Comparison of ENCODE assay signal across 26 cellular contexts in genomic region chr9:125466356-125466855, GRCh38.
DNase-seq lines count a peak whose midpoint lies in the region; ATAC-seq and TF ChIP-seq lines count a peak whose summit lies in the region.
"Had no signal": no experiment of that assay in that cellular context is flagged by ENCODE, and none has a peak within 500 bp of the region (broad histone marks: within the 10 kb centered on the region; RNA-seq: fewer than 3 reads in every experiment).

No MANE protein-coding gene starts in this region.

- peaks cover 20% of the 10 kb centered on the region for H3F3A ChIP-seq in smooth muscle cell (ENCODE audit: low read depth)

- peak overlapping the region; percentile 1 for H3K27ac ChIP-seq in endodermal cell (ENCODE audit: low read depth, low read length)
- H3K27ac ChIP-seq in muscle layer of colon (ENCODE audit: low read depth, low read length) = peak overlapping the region; percentile 7
- no peak overlapping the region for H3K27ac ChIP-seq in smooth muscle cell (ENCODE audit: low read depth)
- H3K27ac ChIP-seq: GM23248 had no signal

- H2AFZ ChIP-seq in smooth muscle cell (ENCODE audit: low read depth) = no peak overlapping the region
- H2AFZ ChIP-seq: GM23248 had no signal

- H3K4me1 Mint-ChIP-seq in endodermal cell = peaks cover 30% of the 10 kb centered on the region
- H3K4me1 Mint-ChIP-seq: CD14-positive monocyte; CD8-positive, alpha-beta memory T cell had no signal

- TF ChIP-seq CTCF in endodermal cell (conservative IDR thresholded peaks at IDR 0.05) (no peak), smooth muscle cell (IDR thresholded peaks at IDR 0.05; ENCODE audit: borderline replicate concordance, insufficient read depth, poor library complexity, severe bottlenecking) (no peak)

- peaks cover 15% of the 10 kb centered on the region for H4K20me1 ChIP-seq in smooth muscle cell (ENCODE audit: low read depth)

- no peaks in the 10 kb centered on the region for H3K9me3 ChIP-seq in endodermal cell (ENCODE audit: control insufficient read depth, low read length)
- no peaks in the 10 kb centered on the region for H3K9me3 ChIP-seq in muscle layer of colon (ENCODE audit: low read length)
- no peaks in the 10 kb centered on the region for H3K9me3 ChIP-seq in smooth muscle cell (replicated peaks; ENCODE audit: low read depth)
- H3K9me3 ChIP-seq: BE2C, MG63 had no signal

- no peak overlapping the region for H3K4me3 ChIP-seq in endodermal cell (ENCODE audit: low read length)
- H3K4me3 ChIP-seq in muscle layer of colon (ENCODE audit: low read depth in 1 of 2, low read length in 2 of 2) = no peak overlapping the region
- H3K4me3 ChIP-seq in smooth muscle cell = no peak overlapping the region
- H3K4me3 ChIP-seq: GM23248, MG63 had no signal

- ATAC-seq in HG03196 (IDR thresholded peaks at IDR 0.05; ENCODE audit: unreplicated experiment) = no peak

- H3K27me3 ChIP-seq in endodermal cell (ENCODE audit: control insufficient read depth, insufficient read depth, low read length, poor library complexity, severe bottlenecking) (no peaks in the 10 kb centered on the region), muscle layer of colon (ENCODE audit: control insufficient read depth in 1 of 2, insufficient read depth in 2 of 2, low read length in 2 of 2) (no peaks in the 10 kb centered on the region), smooth muscle cell (ENCODE audit: low read depth) (no peaks in the 10 kb centered on the region)
- H3K27me3 ChIP-seq: BE2C, MG63 had no signal

- DNase-seq in COLO829 (ENCODE audit: low spot score) (peak; percentile 74), endodermal cell (no peak), smooth muscle cell (lab: John Stamatoyannopoulos, UW; ENCODE audit: unreplicated experiment) (no peak), DMS79 (lab: John Stamatoyannopoulos, UW) (no peak), cerebellum (ENCODE audit: low spot score) (no peak), T-helper 9 cell (no peak)
- DNase-seq: 8988T; ACHN; BE2C; Calu3; CD8-positive, alpha-beta memory T cell; DND-41; GM23248; H7; IMR-90; KG1; MG63; NCI-H1105 treated with DMSO at 0.1 percent for 48 hours; NCI-H2029; NCI-H446; NCI-H524 treated with DMSO at 0.1 percent for 48 hours; NCI-H774; SIG-M5 had no signal

- no peaks in the 10 kb centered on the region for H3K27me3 Mint-ChIP-seq in endodermal cell (ENCODE audit: insufficient read depth)
- H3K27me3 Mint-ChIP-seq: CD8-positive, alpha-beta memory T cell had no signal

- H3K4me2 ChIP-seq in smooth muscle cell = peak overlapping the region; percentile 28

- no peak overlapping the region for H3K27ac Mint-ChIP-seq in endodermal cell
- H3K27ac Mint-ChIP-seq: CD14-positive monocyte; CD8-positive, alpha-beta memory T cell had no signal

- peaks cover 4% of the 10 kb centered on the region for H3K36me3 Mint-ChIP-seq in endodermal cell (ENCODE audit: low read depth)

- H3K9ac ChIP-seq in endodermal cell (ENCODE audit: extremely low read depth, low read length, poor library complexity, severe bottlenecking) (no peak overlapping the region), muscle layer of colon (ENCODE audit: low read length) (no peak overlapping the region), smooth muscle cell (ENCODE audit: low read depth) (no peak overlapping the region)
- H3K9ac ChIP-seq: GM23248 had no signal

- no peaks in the 10 kb centered on the region for H3K36me3 ChIP-seq in endodermal cell (ENCODE audit: control insufficient read depth, insufficient read depth, low read length)
- no peaks in the 10 kb centered on the region for H3K36me3 ChIP-seq in muscle layer of colon (ENCODE audit: insufficient read depth, low read length)
- no peaks in the 10 kb centered on the region for H3K36me3 ChIP-seq in smooth muscle cell (ENCODE audit: low read depth)
- H3K36me3 ChIP-seq: BE2C, MG63 had no signal

- no peaks in the 10 kb centered on the region for H3K4me1 ChIP-seq in endodermal cell (ENCODE audit: control insufficient read depth, insufficient read depth, low read length)
- peaks cover 6% of the 10 kb centered on the region for H3K4me1 ChIP-seq in muscle layer of colon (ENCODE audit: insufficient read depth, low read length)
- peaks cover 58% of the 10 kb centered on the region for H3K4me1 ChIP-seq in smooth muscle cell (ENCODE audit: low read depth)

- H3K79me2 ChIP-seq in smooth muscle cell (ENCODE audit: low read depth) = no peaks in the 10 kb centered on the region

- H3K4me3 Mint-ChIP-seq in endodermal cell = no peak overlapping the region
- H3K4me3 Mint-ChIP-seq: CD14-positive monocyte; CD8-positive, alpha-beta memory T cell had no signal

- H3K9me3 Mint-ChIP-seq in endodermal cell = no peaks in the 10 kb centered on the region
- H3K9me3 Mint-ChIP-seq: CD14-positive monocyte; CD8-positive, alpha-beta memory T cell had no signal

- 80 to 95% methylated on average over 4 to 5 of the region's 5 CpGs for WGBS in endodermal cell (ENCODE audit: insufficient coverage in 1 of 2, insufficient read length in 1 of 2), 2 experiments
- WGBS in smooth muscle cell (ENCODE audit: low lambda C conversion rate) = 43% methylated on average over 5 of the region's 5 CpGs
